ENCODE assay signal across 2 cellular contexts in the genomic region with DNA sequence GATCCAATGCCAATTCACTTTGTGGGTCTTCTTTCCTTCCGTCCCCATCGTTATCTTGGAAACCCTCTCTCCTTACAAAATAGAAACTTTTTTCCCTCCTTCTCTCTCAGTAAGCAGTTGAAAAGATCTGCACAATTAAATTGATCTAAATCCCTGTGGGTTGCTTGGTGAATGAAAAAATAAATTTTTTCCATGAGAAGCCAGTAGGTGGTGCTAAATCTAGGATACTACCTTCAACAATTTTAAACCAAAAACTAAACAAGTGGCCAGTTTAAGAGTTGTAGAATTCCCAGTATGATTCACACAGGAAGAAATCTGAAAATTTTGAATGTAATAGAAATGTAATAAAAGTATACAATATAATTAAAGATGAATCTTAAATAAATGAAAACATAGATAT.
TF ChIP-seq lines count a peak whose summit lies in the region.

No MANE protein-coding gene starts in this region.

TF ChIP-seq in liver, 16 proteins besides CTCF, POLR2A, EP300 and RAD21 (continued from another document):
- no peak for TF ChIP-seq REST (IDR thresholded peaks at IDR 0.05)
- TF ChIP-seq GABPA (IDR thresholded peaks at IDR 0.05 in 1 of 2, conservative IDR thresholded peaks at IDR 0.05 in 1 of 2), result no peak
- TF ChIP-seq HNF4A (conservative IDR thresholded peaks at IDR 0.05), result no peak
- no peak for TF ChIP-seq JUND (IDR thresholded peaks at IDR 0.05)
- no peak for TF ChIP-seq SP1 (IDR thresholded peaks at IDR 0.05)
- TF ChIP-seq TAF1 (conservative IDR thresholded peaks at IDR 0.05), result no peak
- no peak for TF ChIP-seq NR2F2 (IDR thresholded peaks at IDR 0.05)

TF ChIP-seq in HepG2, 621 proteins besides CTCF, POLR2A, EP300 and RAD21 (continued from another document):
- TF ChIP-seq ZNF687 (CRISPR knock-in tag; IDR thresholded peaks at IDR 0.05), result no peak
